ENCODE assay signal across 22 cellular contexts in genomic region chr11:105132716-105133511, GRCh38. TPM values are rescaled to one million over a fixed set of nuclear protein-coding genes. Genes with fewer than 3 reads are reported as not detected.
DNase-seq lines count a peak whose midpoint lies in the region; ATAC-seq and TF ChIP-seq lines count a peak whose summit lies in the region.
"Had no signal": no experiment of that assay in that cellular context is flagged by ENCODE, and none has a peak within 500 bp of the region (broad histone marks: within the 10 kb centered on the region; RNA-seq: fewer than 3 reads in every experiment).

No MANE protein-coding gene starts in this region.

- ATAC-seq in RWPE2 (ENCODE audit: low read depth): peak; percentile 79
- ATAC-seq in HG03469 (IDR thresholded peaks at IDR 0.05; ENCODE audit: unreplicated experiment): no peak
- no peak for ATAC-seq in effector memory CD8-positive, alpha-beta T cell (replicated peaks)
- ATAC-seq: activated naive CD8-positive, alpha-beta T cell treated with anti-CD3 and anti-CD28 coated beads, Interleukin-2, amount 50 U/mL, for 24 hours; lower lobe of right lung had no signal

- H3K36me3 Mint-ChIP-seq in effector memory CD8-positive, alpha-beta T cell (ENCODE audit: insufficient read depth): no peaks in the 10 kb centered on the region
- H3K36me3 Mint-ChIP-seq: activated CD4-positive, alpha-beta memory T cell treated with anti-CD3 and anti-CD28 coated beads for 36 hours had no signal

- no peak overlapping the region for H3K27ac Mint-ChIP-seq in effector memory CD8-positive, alpha-beta T cell
- H3K27ac Mint-ChIP-seq: activated CD4-positive, alpha-beta memory T cell treated with anti-CD3 and anti-CD28 coated beads for 36 hours; activated naive CD8-positive, alpha-beta T cell treated with anti-CD3 and anti-CD28 coated beads, Interleukin-2, amount 50 U/mL, for 24 hours; activated T-helper 1 cell treated with anti-CD3 and anti-CD28 coated beads, Interleukin-12 subunit alpha, Interleukin-12 subunit beta, Interleukin-2, Interleukin-4 antibody, amounts not matched to agents 30 ng/mL and 10 ng/mL and 1 ng/mL, durations not matched to agents 14 hours and 24 hours and 36 hours; nephron progenitor cell had no signal

- H3K4me3 ChIP-seq in RWPE2 (ENCODE audit: severe bottlenecking) (no peak overlapping the region), tibial nerve (no peak overlapping the region)
- H3K4me3 ChIP-seq: coronary artery, esophagus squamous epithelium, lower lobe of right lung had no signal

- H3K4me1 Mint-ChIP-seq in effector memory CD8-positive, alpha-beta T cell (ENCODE audit: low read depth in 2 of 2): no peaks in the 10 kb centered on the region
- H3K4me1 Mint-ChIP-seq: activated naive CD8-positive, alpha-beta T cell treated with anti-CD3 and anti-CD28 coated beads, Interleukin-2, amount 50 U/mL, for 24 hours had no signal

- DNase-seq in GM04504 (ENCODE audit: low read depth): peak; percentile 24
- no peak for DNase-seq in RWPE2 (ENCODE audit: low spot score)
- no peak for DNase-seq in epithelial cell of prostate (ENCODE audit: low read depth, low spot score)
- DNase-seq in pulmonary artery endothelial cell (ENCODE audit: low read depth, low spot score): peak; percentile 62
- no peak for DNase-seq in NCI-H2171 treated with DMSO at 0.1 percent for 48 hours (lab: John Stamatoyannopoulos, UW)
- no peak for DNase-seq in tibial nerve (ENCODE audit: low spot score in 2 of 2)
- no peak for DNase-seq in effector memory CD8-positive, alpha-beta T cell
- DNase-seq: activated CD4-positive, alpha-beta memory T cell treated with anti-CD3 and anti-CD28 coated beads for 36 hours; activated naive CD8-positive, alpha-beta T cell treated with anti-CD3 and anti-CD28 coated beads, Interleukin-2, amount 50 U/mL, for 24 hours; C1 segment of cervical spinal cord; DMS79 treated with DMSO at 0.1 percent for 48 hours; esophagus squamous epithelium; lower lobe of right lung; MM.1S; NCI-H1930; NCI-H526; nephron progenitor cell; stimulated activated CD4-positive, alpha-beta T cell treated with anti-CD3 and anti-CD28 coated beads, Interleukin-1b, Interleukin-23, amount 100 ng/mL, for 48 hours had no signal

- peaks cover 6 to 7% of the 10 kb centered on the region in 2 donors for H3K27me3 Mint-ChIP-seq in effector memory CD8-positive, alpha-beta T cell

- no peak for TF ChIP-seq POLR2A in tibial nerve (IDR thresholded peaks at IDR 0.05)

- 83% methylated on average over 8 of the region's 8 CpGs for WGBS in tibial nerve, 2 donors

- H3K9me3 ChIP-seq in RWPE2 (ENCODE audit: severe bottlenecking) (peaks cover 6% of the 10 kb centered on the region), tibial nerve (peaks cover 0 to 15% (median 0%) of the 10 kb centered on the region in 4 donors)
- H3K9me3 ChIP-seq: lower lobe of right lung had no signal

- TF ChIP-seq CTCF in RWPE2 (IDR thresholded peaks at IDR 0.05; ENCODE audit: poor library complexity, severe bottlenecking): no peak
- no peak for TF ChIP-seq CTCF in tibial nerve (IDR thresholded peaks at IDR 0.05)

- H3K27ac ChIP-seq in RWPE2 (ENCODE audit: poor library complexity, severe bottlenecking) (peak overlapping the region; percentile 78), epithelial cell of prostate (peak overlapping the region; percentile 75), tibial nerve (no peak overlapping the region)
- H3K27ac ChIP-seq: coronary artery, esophagus squamous epithelium, lower lobe of right lung had no signal

- no peak for TF ChIP-seq EP300 in tibial nerve (IDR thresholded peaks at IDR 0.05)

- H3K4me1 ChIP-seq in RWPE2 (ENCODE audit: insufficient read depth, poor library complexity, severe bottlenecking) (peaks cover 21% of the 10 kb centered on the region), tibial nerve (no peaks in the 10 kb centered on the region)
- H3K4me1 ChIP-seq: lower lobe of right lung had no signal

- H3K9me3 Mint-ChIP-seq in effector memory CD8-positive, alpha-beta T cell: no peaks in the 10 kb centered on the region

- no peak overlapping the region for H3K4me3 Mint-ChIP-seq in effector memory CD8-positive, alpha-beta T cell
- H3K4me3 Mint-ChIP-seq: activated CD4-positive, alpha-beta memory T cell treated with anti-CD3 and anti-CD28 coated beads for 36 hours; activated naive CD8-positive, alpha-beta T cell treated with anti-CD3 and anti-CD28 coated beads, Interleukin-2, amount 50 U/mL, for 24 hours; activated T-helper 1 cell treated with anti-CD3 and anti-CD28 coated beads, Interleukin-12 subunit alpha, Interleukin-12 subunit beta, Interleukin-2, Interleukin-4 antibody, amounts not matched to agents 30 ng/mL and 10 ng/mL and 1 ng/mL, durations not matched to agents 14 hours and 24 hours and 36 hours; nephron progenitor cell had no signal

- H3K36me3 ChIP-seq in RWPE2 (ENCODE audit: low read depth) (no peaks in the 10 kb centered on the region), tibial nerve (no peaks in the 10 kb centered on the region)
- H3K36me3 ChIP-seq: esophagus squamous epithelium, lower lobe of right lung had no signal

- H3K27me3 ChIP-seq in RWPE2 (ENCODE audit: insufficient read depth, poor library complexity, severe bottlenecking) (no peaks in the 10 kb centered on the region), tibial nerve (no peaks in the 10 kb centered on the region)
- H3K27me3 ChIP-seq: esophagus squamous epithelium had no signal

RNA-seq across cellular contexts. Expression of gene CARD18, which starts 6.7 kb away (rescaled TPM):
- total RNA-seq in pulmonary artery endothelial cell (not detected in 2 replicates), tibial nerve (not detected)
- total RNA-seq: activated CD4-positive, alpha-beta memory T cell treated with anti-CD3 and anti-CD28 coated beads for 36 hours; activated T-helper 1 cell treated with anti-CD3 and anti-CD28 coated beads, Interleukin-12 subunit alpha, Interleukin-12 subunit beta, Interleukin-2, Interleukin-4 antibody, amounts not matched to agents 30 ng/mL and 10 ng/mL and 1 ng/mL, durations not matched to agents 14 hours and 24 hours and 36 hours; lower lobe of right lung; subcutaneous adipose tissue had no signal

Comparison
In these comparisons a context has a peak if more than half of its experiments do, and no peak if none do; other contexts are left out.
1. DNase-seq: peak in GM04504 (single experiment) and pulmonary artery endothelial cell (single experiment); none in RWPE2 (single experiment), epithelial cell of prostate (single experiment), NCI-H2171 treated with DMSO at 0.1 percent for 48 hours (single experiment), tibial nerve (0 of 2) and effector memory CD8-positive, alpha-beta T cell (0 of 3).
2. H3K27ac ChIP-seq: peak in RWPE2 (single experiment) and epithelial cell of prostate (single experiment); none in tibial nerve (0 of 4).